ENCODE assay signal across 39 cellular contexts in genomic region chr1:166918618-166919017, GRCh38. TPM values are rescaled to one million over a fixed set of nuclear protein-coding genes. Genes with fewer than 3 reads are reported as not detected.
"Had no signal": no experiment of that assay in that cellular context is flagged by ENCODE, and none has a peak within 500 bp of the region (broad histone marks: within the 10 kb centered on the region; RNA-seq: fewer than 3 reads in every experiment).

No MANE protein-coding gene starts in this region.

- H3K36me3 ChIP-seq: adrenal gland, ascending aorta, brain microvascular endothelial cell, breast epithelium, cardiac muscle cell had no signal

- H3K27ac ChIP-seq: adrenal gland, ascending aorta, body of pancreas, brain microvascular endothelial cell, breast epithelium, cardiac muscle cell had no signal

- ATAC-seq: activated naive CD4-positive, alpha-beta T cell treated with anti-CD3 and anti-CD28 coated beads, Interleukin-2, amount 50 U/mL, for 72 hours; activated naive CD8-positive, alpha-beta T cell treated with anti-CD3 and anti-CD28 coated beads, Interleukin-2, amount 50 U/mL, for 24 hours; activated T-cell treated with anti-CD3 and anti-CD28 coated beads, Interleukin-2, amount 50 U/mL, for 4 hours; activated T-cell treated with anti-CD3 and anti-CD28 coated beads, Interleukin-2, amount 50 U/mL, for 72 hours; activated T-helper 17 cell treated with anti-CD3 and anti-CD28 coated beads, Interleukin-2, amount 50 U/mL, for 72 hours; body of pancreas had no signal

- H3K4me1 Mint-ChIP-seq: activated naive CD4-positive, alpha-beta T cell treated with anti-CD3 and anti-CD28 coated beads, Interleukin-2, amount 10 ng/mL, durations not matched to agents 7 days and 5 days; activated naive CD4-positive, alpha-beta T cell treated with anti-CD3 and anti-CD28 coated beads, Interleukin-2, amount 50 U/mL, for 24 hours; activated naive CD8-positive, alpha-beta T cell treated with anti-CD3 and anti-CD28 coated beads for 36 hours; activated naive CD8-positive, alpha-beta T cell treated with anti-CD3 and anti-CD28 coated beads, Interleukin-2, amount 50 U/mL, for 24 hours; activated T-helper 17 cell treated with anti-CD3 and anti-CD28 coated beads, Interleukin-2, amount 50 U/mL, for 72 hours; brain; central memory CD8-positive, alpha-beta T cell had no signal

- H3K4me3 Mint-ChIP-seq: activated naive CD4-positive, alpha-beta T cell treated with anti-CD3 and anti-CD28 coated beads for 36 hours; activated naive CD4-positive, alpha-beta T cell treated with anti-CD3 and anti-CD28 coated beads, Interleukin-2, amount 10 ng/mL, durations not matched to agents 7 days and 5 days; activated naive CD4-positive, alpha-beta T cell treated with anti-CD3 and anti-CD28 coated beads, Interleukin-2, amount 50 U/mL, for 24 hours; activated naive CD8-positive, alpha-beta T cell; activated naive CD8-positive, alpha-beta T cell treated with anti-CD3 and anti-CD28 coated beads for 36 hours; activated naive CD8-positive, alpha-beta T cell treated with anti-CD3 and anti-CD28 coated beads, Interleukin-2, amount 10 ng/mL, durations not matched to agents 7 days and 5 days; activated naive CD8-positive, alpha-beta T cell treated with anti-CD3 and anti-CD28 coated beads, Interleukin-2, amount 50 U/mL, for 24 hours; activated T-cell treated with anti-CD3 and anti-CD28 coated beads, Interleukin-2, amount 50 U/mL, for 24 hours; activated T-cell treated with anti-CD3 and anti-CD28 coated beads, Interleukin-2, amount 50 U/mL, for 4 hours; activated T-cell treated with anti-CD3 and anti-CD28 coated beads, Interleukin-2, amount 50 U/mL, for 72 hours; activated T-helper 1 cell treated with anti-CD3 and anti-CD28 coated beads, Interleukin-12 subunit alpha, Interleukin-12 subunit beta, Interleukin-2, Interleukin-4 antibody, amounts not matched to agents 30 ng/mL and 10 ng/mL and 1 ng/mL, durations not matched to agents 14 hours and 24 hours and 36 hours; activated T-helper 17 cell treated with anti-CD3 and anti-CD28 coated beads, Interleukin-2, amount 50 U/mL, for 72 hours; brain; central memory CD8-positive, alpha-beta T cell had no signal

- H3K27ac Mint-ChIP-seq: activated naive CD4-positive, alpha-beta T cell treated with anti-CD3 and anti-CD28 coated beads for 36 hours; activated naive CD4-positive, alpha-beta T cell treated with anti-CD3 and anti-CD28 coated beads, Interleukin-2, amount 10 ng/mL, durations not matched to agents 7 days and 5 days; activated naive CD4-positive, alpha-beta T cell treated with anti-CD3 and anti-CD28 coated beads, Interleukin-2, amount 50 U/mL, for 24 hours; activated naive CD4-positive, alpha-beta T cell treated with anti-CD3 and anti-CD28 coated beads, Interleukin-2, amount 50 U/mL, for 72 hours; activated naive CD8-positive, alpha-beta T cell; activated naive CD8-positive, alpha-beta T cell treated with anti-CD3 and anti-CD28 coated beads for 36 hours; activated naive CD8-positive, alpha-beta T cell treated with anti-CD3 and anti-CD28 coated beads, Interleukin-2, amount 10 ng/mL, durations not matched to agents 7 days and 5 days; activated naive CD8-positive, alpha-beta T cell treated with anti-CD3 and anti-CD28 coated beads, Interleukin-2, amount 50 U/mL, for 24 hours; activated T-cell treated with anti-CD3 and anti-CD28 coated beads, Interleukin-2, amount 50 U/mL, for 24 hours; activated T-cell treated with anti-CD3 and anti-CD28 coated beads, Interleukin-2, amount 50 U/mL, for 72 hours; activated T-helper 1 cell treated with anti-CD3 and anti-CD28 coated beads, Interleukin-12 subunit alpha, Interleukin-12 subunit beta, Interleukin-2, Interleukin-4 antibody, amounts not matched to agents 30 ng/mL and 10 ng/mL and 1 ng/mL, durations not matched to agents 14 hours and 24 hours and 36 hours; activated T-helper 17 cell treated with anti-CD3 and anti-CD28 coated beads, Interleukin-2, amount 50 U/mL, for 72 hours; activated T-helper 2 cell treated with anti-CD3 and anti-CD28 coated beads, Interferon-gamma antibody, Interleukin-2, Interleukin-4, amounts not matched to agents 10 μg/mL and 5 μg/mL and 100 μg/mL, durations not matched to agents 14 hours and 24 hours and 36 hours; brain had no signal

- H3K36me3 Mint-ChIP-seq: activated naive CD4-positive, alpha-beta T cell treated with anti-CD3 and anti-CD28 coated beads, Interleukin-2, amount 10 ng/mL, durations not matched to agents 7 days and 5 days; activated naive CD4-positive, alpha-beta T cell treated with anti-CD3 and anti-CD28 coated beads, Interleukin-2, amount 50 U/mL, for 24 hours; activated naive CD8-positive, alpha-beta T cell; activated naive CD8-positive, alpha-beta T cell treated with anti-CD3 and anti-CD28 coated beads for 36 hours had no signal

- H3K9me3 ChIP-seq: adrenal gland, ascending aorta, body of pancreas, breast epithelium had no signal

- H3K4me3 ChIP-seq: adrenal gland, ascending aorta, body of pancreas, breast epithelium, cardiac muscle cell had no signal

- H3K9me3 Mint-ChIP-seq: activated naive CD4-positive, alpha-beta T cell treated with anti-CD3 and anti-CD28 coated beads for 36 hours; activated naive CD4-positive, alpha-beta T cell treated with anti-CD3 and anti-CD28 coated beads, Interleukin-2, amount 10 ng/mL, durations not matched to agents 7 days and 5 days; activated naive CD4-positive, alpha-beta T cell treated with anti-CD3 and anti-CD28 coated beads, Interleukin-2, amount 50 U/mL, for 24 hours; activated naive CD4-positive, alpha-beta T cell treated with anti-CD3 and anti-CD28 coated beads, Interleukin-2, amount 50 U/mL, for 72 hours; activated naive CD8-positive, alpha-beta T cell treated with anti-CD3 and anti-CD28 coated beads for 36 hours; activated naive CD8-positive, alpha-beta T cell treated with anti-CD3 and anti-CD28 coated beads, Interleukin-2, amount 10 ng/mL, durations not matched to agents 7 days and 5 days; activated naive CD8-positive, alpha-beta T cell treated with anti-CD3 and anti-CD28 coated beads, Interleukin-2, amount 50 U/mL, for 24 hours; activated T-cell treated with anti-CD3 and anti-CD28 coated beads, Interleukin-2, amount 50 U/mL, for 24 hours; activated T-cell treated with anti-CD3 and anti-CD28 coated beads, Interleukin-2, amount 50 U/mL, for 4 hours; activated T-cell treated with anti-CD3 and anti-CD28 coated beads, Interleukin-2, amount 50 U/mL, for 72 hours; activated T-helper 1 cell treated with anti-CD3 and anti-CD28 coated beads, Interleukin-12 subunit alpha, Interleukin-12 subunit beta, Interleukin-2, Interleukin-4 antibody, amounts not matched to agents 30 ng/mL and 10 ng/mL and 1 ng/mL, durations not matched to agents 14 hours and 24 hours and 36 hours; activated T-helper 17 cell treated with anti-CD3 and anti-CD28 coated beads, Interleukin-2, amount 50 U/mL, for 72 hours; activated T-helper 2 cell treated with anti-CD3 and anti-CD28 coated beads, Interferon-gamma antibody, Interleukin-2, Interleukin-4, amounts not matched to agents 10 μg/mL and 5 μg/mL and 100 μg/mL, durations not matched to agents 14 hours and 24 hours and 36 hours; central memory CD8-positive, alpha-beta T cell had no signal

- DNase-seq: activated effector memory CD4-positive, alpha-beta T cell treated with anti-CD3 and anti-CD28 coated beads, Interleukin-2, amount 50 U/mL, for 16 hours; activated effector memory CD4-positive, alpha-beta T cell treated with Interleukin-2 at 50 U/mL for 16 hours; activated gamma-delta T cell; activated gamma-delta T cell treated with Interleukin-2 at 50 U/mL for 16 hours; activated naive CD4-positive, alpha-beta T cell; activated naive CD4-positive, alpha-beta T cell treated with anti-CD3 and anti-CD28 coated beads for 36 hours; activated naive CD4-positive, alpha-beta T cell treated with anti-CD3 and anti-CD28 coated beads, Interleukin-2, amount 10 ng/mL, durations not matched to agents 7 days and 5 days; activated naive CD4-positive, alpha-beta T cell treated with anti-CD3 and anti-CD28 coated beads, Interleukin-2, amount 50 U/mL, for 16 hours; activated naive CD4-positive, alpha-beta T cell treated with Interleukin-2 at 50 U/mL for 16 hours; activated naive CD8-positive, alpha-beta T cell treated with anti-CD3 and anti-CD28 coated beads for 36 hours; activated naive CD8-positive, alpha-beta T cell treated with anti-CD3 and anti-CD28 coated beads, Interleukin-2, amount 10 ng/mL, durations not matched to agents 7 days and 5 days; activated naive CD8-positive, alpha-beta T cell treated with anti-CD3 and anti-CD28 coated beads, Interleukin-2, amount 50 U/mL, for 24 hours; activated T-cell treated with anti-CD3 and anti-CD28 coated beads, Interleukin-2, amount 50 U/mL, for 1 hour; activated T-cell treated with anti-CD3 and anti-CD28 coated beads, Interleukin-2, amount 50 U/mL, for 24 hours; activated T-cell treated with anti-CD3 and anti-CD28 coated beads, Interleukin-2, amount 50 U/mL, for 4 hours; activated T-cell treated with anti-CD3 and anti-CD28 coated beads, Interleukin-2, amount 50 U/mL, for 48 hours; activated T-cell treated with anti-CD3 and anti-CD28 coated beads, Interleukin-2, amount 50 U/mL, for 72 hours; adrenal gland; amniotic stem cell; amygdala; anterior cingulate cortex; aorta; body of pancreas; brain microvascular endothelial cell; caudate nucleus; central memory CD4-positive, alpha-beta T cell; cerebellar nuclear complex had no signal

RNA-seq across cellular contexts. Expression of gene ILDR2, which starts 56.7 kb away (rescaled TPM):
- total RNA-seq: ascending aorta, bronchial epithelial cell had no signal
- polyA plus RNA-seq: aorta had no signal
